Comparison of ENCODE assay signal across 8 cellular contexts in the genomic region with DNA sequence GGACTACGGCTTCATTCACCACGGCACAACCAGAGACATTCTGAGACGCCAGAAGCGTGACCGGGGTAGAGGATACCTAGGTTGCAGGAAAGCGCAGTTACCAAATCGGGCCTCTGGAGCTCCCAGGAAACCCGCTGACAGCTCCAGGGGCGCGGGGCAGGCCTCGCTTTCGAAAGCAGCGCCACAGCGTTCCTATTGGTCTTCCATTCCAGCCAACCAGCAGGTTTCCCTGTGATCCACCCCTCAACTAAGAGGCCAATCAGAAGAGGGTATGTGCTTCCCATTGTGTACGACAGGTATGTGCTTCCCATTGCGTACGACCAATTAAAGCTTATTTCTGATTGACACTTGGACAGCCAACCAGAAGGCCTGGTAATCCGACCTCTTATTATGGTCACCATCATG. TPM values are rescaled to one million over a fixed set of nuclear protein-coding genes. Genes with fewer than 3 reads are reported as not detected.
DNase-seq lines count a peak whose midpoint lies in the region; ATAC-seq and TF ChIP-seq lines count a peak whose summit lies in the region.

No MANE protein-coding gene starts in this region.

- H3K4me2 ChIP-seq in MM.1S (ENCODE audit: low read depth, low read length) (peak overlapping the region; percentile 59), smooth muscle cell (no peak overlapping the region)

- H3K9me3 ChIP-seq in MM.1S (replicated peaks; ENCODE audit: insufficient read depth, low read length) = no peaks in the 10 kb centered on the region
- no peaks in the 10 kb centered on the region for H3K9me3 ChIP-seq in heart left ventricle
- no peaks in the 10 kb centered on the region for H3K9me3 ChIP-seq in testis
- H3K9me3 ChIP-seq in smooth muscle cell (replicated peaks; ENCODE audit: low read depth) = no peaks in the 10 kb centered on the region

- peak overlapping the region; percentile 18 for H3K4me3 Mint-ChIP-seq in activated naive CD4-positive, alpha-beta T cell treated with anti-CD3 and anti-CD28 coated beads, Interleukin-2, amount 10 ng/mL, durations not matched to agents 7 days and 5 days

- DNase-seq in activated naive CD4-positive, alpha-beta T cell treated with anti-CD3 and anti-CD28 coated beads, Interleukin-2, amount 10 ng/mL, durations not matched to agents 7 days and 5 days = peak; percentile 26
- DNase-seq in activated naive CD4-positive, alpha-beta T cell (lab: John Stamatoyannopoulos, UW) = no peak
- peak; percentile 85 for DNase-seq in MM.1S
- peak in 4 of 5 donors; percentile 8 to 51 (median 30) for DNase-seq in heart left ventricle
- peak; percentile 43 for DNase-seq in testis
- no peak for DNase-seq in smooth muscle cell (lab: John Stamatoyannopoulos, UW; ENCODE audit: unreplicated experiment)
- no peak for DNase-seq in NCI-H1417 treated with DMSO at 0.1 percent for 48 hours (lab: John Stamatoyannopoulos, UW)
- no peak for DNase-seq in NCI-H69 (lab: John Stamatoyannopoulos, UW)

- H3K36me3 ChIP-seq in MM.1S (replicated peaks; ENCODE audit: insufficient read depth, low read length) (no peaks in the 10 kb centered on the region), heart left ventricle (peaks cover 0 to 19% (median 0%) of the 10 kb centered on the region in 9 donors), testis (ENCODE audit: low read depth, missing control alignments) (no peaks in the 10 kb centered on the region), smooth muscle cell (ENCODE audit: low read depth) (no peaks in the 10 kb centered on the region)

- CTCF ChIA-PET in activated naive CD4-positive, alpha-beta T cell treated with anti-CD3 and anti-CD28 coated beads, Interleukin-2, amount 10 ng/mL, durations not matched to agents 7 days and 5 days (lab: Charles Lee) = no interaction called here

- peak; percentile 83 to 96 (median 94) for ATAC-seq in heart left ventricle

- no peak overlapping the region for H3K27ac Mint-ChIP-seq in activated naive CD4-positive, alpha-beta T cell treated with anti-CD3 and anti-CD28 coated beads, Interleukin-2, amount 10 ng/mL, durations not matched to agents 7 days and 5 days

- H2AFZ ChIP-seq in MM.1S (ENCODE audit: low read length) (peak overlapping the region; percentile 80), smooth muscle cell (ENCODE audit: low read depth) (no peak overlapping the region)

- H3K4me1 ChIP-seq in MM.1S (ENCODE audit: low read length) (0 out of 2 replicates have a peak, but pooled peaks cover 4% of the 10 kb centered on the region), heart left ventricle (peaks cover 0 to 10% (median 0%) of the 10 kb centered on the region in 12 donors), testis (no peaks in the 10 kb centered on the region), smooth muscle cell (ENCODE audit: low read depth) (no peaks in the 10 kb centered on the region)

- H3K4me1 Mint-ChIP-seq in activated naive CD4-positive, alpha-beta T cell treated with anti-CD3 and anti-CD28 coated beads, Interleukin-2, amount 10 ng/mL, durations not matched to agents 7 days and 5 days = peaks cover 23% of the 10 kb centered on the region

- no peaks in the 10 kb centered on the region for H3K9me2 ChIP-seq in MM.1S (replicated peaks; ENCODE audit: insufficient read depth, low read length)

- TF ChIP-seq CTCF in MM.1S (IDR thresholded peaks at IDR 0.05; ENCODE audit: low read length) = no peak
- no peak for TF ChIP-seq CTCF in heart left ventricle (IDR thresholded peaks at IDR 0.05)
- TF ChIP-seq CTCF in testis (IDR thresholded peaks at IDR 0.05) = no peak
- no peak for TF ChIP-seq CTCF in smooth muscle cell (IDR thresholded peaks at IDR 0.05; ENCODE audit: borderline replicate concordance, insufficient read depth, poor library complexity, severe bottlenecking)

- no peaks in the 10 kb centered on the region for H3K27me3 Mint-ChIP-seq in activated naive CD4-positive, alpha-beta T cell treated with anti-CD3 and anti-CD28 coated beads, Interleukin-2, amount 10 ng/mL, durations not matched to agents 7 days and 5 days

- H3K27ac ChIP-seq in MM.1S (ENCODE audit: low read length) = peak overlapping the region; percentile 62; the same call in 1 of the 2 replicates
- H3K27ac ChIP-seq in heart left ventricle = no peak overlapping the region
- H3K27ac ChIP-seq in testis = no peak overlapping the region
- H3K27ac ChIP-seq in smooth muscle cell (ENCODE audit: low read depth) = no peak overlapping the region

- H3K9me3 Mint-ChIP-seq in activated naive CD4-positive, alpha-beta T cell treated with anti-CD3 and anti-CD28 coated beads, Interleukin-2, amount 10 ng/mL, durations not matched to agents 7 days and 5 days = no peaks in the 10 kb centered on the region

- H3K9ac ChIP-seq in MM.1S (ENCODE audit: low read length) = peak overlapping the region; percentile 63
- no peak overlapping the region for H3K9ac ChIP-seq in smooth muscle cell (ENCODE audit: low read depth)

- no peak for TF ChIP-seq POLR2A in heart left ventricle (IDR thresholded peaks at IDR 0.05)
- no peak for TF ChIP-seq POLR2A in testis (IDR thresholded peaks at IDR 0.05)

- H3K4me3 ChIP-seq in MM.1S (ENCODE audit: low read length) = peak overlapping the region; percentile 72
- H3K4me3 ChIP-seq in heart left ventricle = peak overlapping the region in 9 of 12 donors; percentile 20 to 46 (median 37)
- H3K4me3 ChIP-seq in testis = peak overlapping the region in 1 of 2 donors; percentile 3
- H3K4me3 ChIP-seq in smooth muscle cell = no peak overlapping the region

- H3K36me3 Mint-ChIP-seq in activated naive CD4-positive, alpha-beta T cell treated with anti-CD3 and anti-CD28 coated beads, Interleukin-2, amount 10 ng/mL, durations not matched to agents 7 days and 5 days = peaks cover 19% of the 10 kb centered on the region

- H3K79me2 ChIP-seq in MM.1S (ENCODE audit: low read length) = peaks cover 20% of the 10 kb centered on the region
- no peaks in the 10 kb centered on the region for H3K79me2 ChIP-seq in smooth muscle cell (ENCODE audit: low read depth)

- H4K20me1 ChIP-seq in MM.1S (ENCODE audit: insufficient read depth, low read length) (no peaks in the 10 kb centered on the region), smooth muscle cell (ENCODE audit: low read depth) (no peaks in the 10 kb centered on the region)

- 12 to 41% (median 33%) methylated on average over 10 to 18 of the region's 18 CpGs for WGBS in heart left ventricle, 4 donors
- WGBS in testis, 2 donors = 58 to 59% methylated on average over 4 to 16 of the region's 18 CpGs
- WGBS in smooth muscle cell (ENCODE audit: low lambda C conversion rate) = 53% methylated on average over 18 of the region's 18 CpGs

- 0 out of 2 replicates have a peak, but pooled peaks cover 7% of the 10 kb centered on the region for H3F3A ChIP-seq in MM.1S (ENCODE audit: insufficient read depth, low read length)
- no peaks in the 10 kb centered on the region for H3F3A ChIP-seq in smooth muscle cell (ENCODE audit: low read depth)

- H3K27me3 ChIP-seq in MM.1S (replicated peaks; ENCODE audit: insufficient read depth, low read length) (no peaks in the 10 kb centered on the region), heart left ventricle (no peaks in the 10 kb centered on the region), testis (no peaks in the 10 kb centered on the region), smooth muscle cell (ENCODE audit: low read depth) (no peaks in the 10 kb centered on the region)

- intact Hi-C loops in heart left ventricle (cut with DNase I) (no loop called here), testis (cut with DNase I; ENCODE audit: low total_unique reads) (no loop called here)

RNA-seq across cellular contexts. Expression of gene SNX12, which starts 14.9 kb away (rescaled TPM):
- total RNA-seq in heart left ventricle (10 to 100 TPM; 40.2 to 62.5 (median 47.7) TPM), testis (10 to 100 TPM; 35.4 to 53.1 TPM), smooth muscle cell (27.4 and 27.6 TPM in 2 replicates)
- polyA plus RNA-seq in heart left ventricle (10 to 100 TPM; 20.8 to 64.5 TPM), testis (ENCODE audit: insufficient read depth, low read depth, low replicate concordance) (39.4 TPM), smooth muscle cell (6.4 and 11.8 TPM in 2 replicates)

RNA-seq across cellular contexts. Expression of gene FOXO4, which starts 42.4 kb away (rescaled TPM):
- total RNA-seq in heart left ventricle = 10 to 100 TPM; 24.5 to 48.7 (median 37.0) TPM
- 10 to 100 TPM; 23.2 to 32.7 TPM for polyA plus RNA-seq in heart left ventricle
- 10 to 100 TPM; 58.0 to 71.8 TPM for total RNA-seq in testis
- 39.5 TPM for polyA plus RNA-seq in testis (ENCODE audit: insufficient read depth, low read depth, low replicate concordance)
- total RNA-seq in smooth muscle cell = 3.9 and 4.1 TPM in 2 replicates
- 2.1 and 3.4 TPM in 2 replicates for polyA plus RNA-seq in smooth muscle cell

RNA-seq across cellular contexts. Expression of gene CXorf65, which starts 53.3 kb away (rescaled TPM):
- total RNA-seq in heart left ventricle (not detected), testis (10 to 100 TPM in 1 of 2 donors, 1 to 10 TPM in 1; 2.8 to 13.2 TPM), smooth muscle cell (not detected in 2 replicates)
- polyA plus RNA-seq in heart left ventricle (not detected), testis (ENCODE audit: insufficient read depth, low read depth, low replicate concordance) (22.9 TPM), smooth muscle cell (not detected in 2 replicates)

RNA-seq across cellular contexts. Expression of gene IL2RG, which starts 58.2 kb away (rescaled TPM):
- total RNA-seq in heart left ventricle (10 to 100 TPM in 2 of 9 donors, 1 to 10 TPM in 4, under 1 TPM in 3; 0.44 to 25.2 (median 2.1) TPM), testis (1 to 10 TPM; 1.7 to 7.7 TPM), smooth muscle cell (not detected in 2 replicates)
- polyA plus RNA-seq in heart left ventricle (1 to 10 TPM; 1.4 to 2.0 TPM), testis (ENCODE audit: insufficient read depth, low read depth, low replicate concordance) (6.8 TPM), smooth muscle cell (not detected in 2 replicates)

Comparison
In these comparisons a context has a peak if more than half of its experiments do, and no peak if none do; other contexts are left out.
1. DNase-seq: peak in activated naive CD4-positive, alpha-beta T cell treated with anti-CD3 and anti-CD28 coated beads, Interleukin-2, amount 10 ng/mL, durations not matched to agents 7 days and 5 days (single experiment), MM.1S (single experiment), heart left ventricle (4 of 5) and testis (single experiment); none in activated naive CD4-positive, alpha-beta T cell (0 of 4), smooth muscle cell (single experiment), NCI-H1417 treated with DMSO at 0.1 percent for 48 hours (single experiment) and NCI-H69 (single experiment).